Comparison of ENCODE assay signal across 9 cellular contexts in the genomic region with DNA sequence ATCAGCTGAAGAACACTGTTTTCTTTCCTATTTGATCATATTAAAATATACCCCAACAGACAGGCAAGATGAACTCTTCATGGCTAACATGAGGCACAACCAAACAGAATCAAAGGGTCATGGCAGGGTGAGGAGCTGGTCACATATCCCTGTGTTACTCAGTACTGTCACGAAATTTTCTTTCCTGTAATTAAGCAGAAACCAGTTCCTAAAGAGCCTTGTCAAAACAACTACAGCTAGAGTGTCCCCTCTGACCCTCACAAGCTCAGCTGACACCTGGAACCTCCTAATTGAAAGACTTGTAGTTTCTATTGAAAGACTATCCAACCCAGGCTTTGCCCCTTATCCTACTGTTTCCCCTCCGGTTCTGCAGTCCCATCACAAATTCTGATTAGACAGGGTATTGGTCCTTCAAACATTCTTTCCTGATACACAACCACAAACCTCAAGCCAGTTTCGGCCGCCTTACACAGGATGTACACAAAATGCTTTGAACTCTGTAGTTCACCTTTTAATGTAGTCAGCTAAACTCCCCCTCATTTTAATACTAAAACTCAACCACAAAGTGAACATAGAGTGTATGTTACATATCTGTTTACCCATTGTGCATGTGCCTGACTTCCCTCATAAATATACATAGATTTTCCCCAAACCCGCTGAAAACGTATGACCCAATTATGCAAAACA.
DNase-seq lines count a peak whose midpoint lies in the region; ATAC-seq lines count a peak whose summit lies in the region.
"Had no signal": no experiment of that assay in that cellular context is flagged by ENCODE, and none has a peak within 500 bp of the region (broad histone marks: within the 10 kb centered on the region; RNA-seq: fewer than 3 reads in every experiment).

No MANE protein-coding gene starts in this region.

- DNase-seq in NCI-H1417 (lab: John Stamatoyannopoulos, UW) (peak in 2 of 3 experiments; percentile 5 to 22), NCI-H1417 treated with DMSO at 0.1 percent for 48 hours (lab: John Stamatoyannopoulos, UW) (no peak), NCI-H2081 treated with DMSO at 0.1 percent for 48 hours (lab: John Stamatoyannopoulos, UW) (no peak), NCI-H446 treated with DMSO at 0.1 percent for 48 hours (lab: John Stamatoyannopoulos, UW) (no peak), SIG-M5 treated with dmso at 0.1 percent for 504 hours (lab: John Stamatoyannopoulos, UW; ENCODE audit: unreplicated experiment) (no peak)
- DNase-seq: NCI-H187 had no signal

- peak; percentile 94 for ATAC-seq in GM21515 (IDR thresholded peaks at IDR 0.05; ENCODE audit: unreplicated experiment)
- peak; percentile 91 for ATAC-seq in HG03103 (IDR thresholded peaks at IDR 0.05; ENCODE audit: low read depth, unreplicated experiment)
- peak; percentile 28 for ATAC-seq in esophagus mucosa

Comparison
In these comparisons a context has a peak if more than half of its experiments do, and no peak if none do; other contexts are left out.
1. DNase-seq: peak in NCI-H1417 (2 of 3); none in NCI-H1417 treated with DMSO at 0.1 percent for 48 hours (single experiment), NCI-H2081 treated with DMSO at 0.1 percent for 48 hours (single experiment), NCI-H446 treated with DMSO at 0.1 percent for 48 hours (single experiment) and SIG-M5 treated with dmso at 0.1 percent for 504 hours (single experiment).
2. ATAC-seq: peak in every context shown above with its lines; median percentile 94 in GM21515; 91 in HG03103; 28 in esophagus mucosa.